Comparison of ENCODE assay signal across 9 cellular contexts in genomic region chr17:37382056-37382455, GRCh38. TPM values are rescaled to one million over a fixed set of nuclear protein-coding genes. Genes with fewer than 3 reads are reported as not detected.
"Had no signal": no experiment of that assay in that cellular context is flagged by ENCODE, and none has a peak within 500 bp of the region (broad histone marks: within the 10 kb centered on the region; RNA-seq: fewer than 3 reads in every experiment).

No MANE protein-coding gene starts in this region.

- DNase-seq: GDM1, GF-D8 had no signal

- H3K4me3 ChIP-seq: GM12878 had no signal

- ATAC-seq: GM12878 had no signal

- FAIRE-seq: G401.6, GM12878, GM12891, GM12892, GM18507, GM19239 had no signal

RNA-seq across cellular contexts. Expression of gene C17orf78, which starts 6.3 kb away (rescaled TPM):
- total RNA-seq: G401, GM12878 had no signal
